ENCODE assay signal across 22 cellular contexts in the genomic region with DNA sequence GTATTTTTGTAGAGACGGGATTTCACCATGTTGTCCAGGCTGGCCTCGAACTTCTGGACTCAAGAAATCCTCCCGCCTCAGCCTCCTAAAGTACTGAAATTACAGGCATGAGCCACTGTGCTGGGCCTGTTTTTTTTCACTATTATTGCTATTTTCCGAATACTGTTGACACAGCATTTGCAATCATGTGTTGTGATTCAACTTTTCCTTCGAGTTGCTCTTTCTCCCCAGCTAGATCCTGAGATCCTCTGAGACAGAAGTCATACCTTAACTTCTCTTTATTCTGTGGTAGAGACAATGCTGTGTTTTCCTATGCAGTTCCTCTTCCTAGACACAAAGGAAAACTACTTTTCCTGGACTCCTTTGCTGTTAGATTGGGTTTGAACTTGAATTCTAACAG.
"Had no signal": no experiment of that assay in that cellular context is flagged by ENCODE, and none has a peak within 500 bp of the region (broad histone marks: within the 10 kb centered on the region; RNA-seq: fewer than 3 reads in every experiment).

No MANE protein-coding gene starts in this region.

- H3K27ac ChIP-seq: RWPE1 had no signal

- H3K9me3 ChIP-seq: MG63, SK-N-SH had no signal

- DNase-seq: Karpas-422, KG1, MG63, NCI-H1092, NCI-H1105 treated with DMSO at 0.1 percent for 48 hours, NCI-H1417 treated with DMSO at 0.1 percent for 48 hours, NCI-H146, NCI-H187, NCI-H2029, NCI-H2081 treated with DMSO at 0.1 percent for 48 hours, NCI-H2171, NCI-H226, NCI-H446, NCI-H510A, NCI-H524 treated with DMSO at 0.1 percent for 48 hours, NCI-H774, PC-3, SHP77, SK-N-SH, SW 1271 had no signal

- H3K9ac ChIP-seq: SK-N-SH had no signal

- ATAC-seq: Panc1, PC-3 had no signal

- H3K36me3 ChIP-seq: MG63 had no signal

- H3K4me2 ChIP-seq: SK-N-SH had no signal

- H3K27me3 ChIP-seq: MG63 had no signal

- H3K4me3 ChIP-seq: MG63 had no signal
